Comparison of ENCODE assay signal across 9 cellular contexts in genomic region chr2:127563458-127564428, GRCh38. TPM values are rescaled to one million over a fixed set of nuclear protein-coding genes. Genes with fewer than 3 reads are reported as not detected.
DNase-seq lines count a peak whose midpoint lies in the region; ATAC-seq and TF ChIP-seq lines count a peak whose summit lies in the region.
"Had no signal": no experiment of that assay in that cellular context is flagged by ENCODE, and none has a peak within 500 bp of the region (broad histone marks: within the 10 kb centered on the region; RNA-seq: fewer than 3 reads in every experiment).

No MANE protein-coding gene starts in this region.

- 84% methylated on average over 14 of the region's 14 CpGs for WGBS in esophagus muscularis mucosa

- H4K20me1 ChIP-seq in KMS-11 (ENCODE audit: insufficient read depth) (no peaks in the 10 kb centered on the region), GM23338 (replicated peaks; ENCODE audit: insufficient read depth) (no peaks in the 10 kb centered on the region)

- ATAC-seq in GM21717 (IDR thresholded peaks at IDR 0.05; ENCODE audit: unreplicated experiment): peak; percentile 97
- peak; percentile 91 for ATAC-seq in natural killer cell treated with Interleukin-12 subunit alpha and Interleukin-12 subunit beta and Interleukin-15 and Interleukin-18, amount 100 ng/mL, for 72 hours
- ATAC-seq in GM23338: no peak

- no peak overlapping the region for H3K9ac ChIP-seq in KMS-11

- TF ChIP-seq CTCF in KMS-11 (conservative IDR thresholded peaks at IDR 0.05; ENCODE audit: low read depth, low read length): no peak
- no peak for TF ChIP-seq CTCF in esophagus muscularis mucosa (IDR thresholded peaks at IDR 0.05)
- no peak for TF ChIP-seq CTCF in Caco-2 (IDR thresholded peaks at IDR 0.05; ENCODE audit: insufficient read depth in 1 of 2, low read depth in 1 of 2, low read length in 1 of 2, severe bottlenecking in 1 of 2, unreplicated experiment in 1 of 2)
- TF ChIP-seq CTCF in GM23338 (conservative IDR thresholded peaks at IDR 0.05; ENCODE audit: low read depth in 2 of 2): no peak

- BruUV-seq in Caco-2 (replicated peaks; lab: Mats Ljungman, UMichigan): no TSS peak

- CTCF ChIA-PET in Caco-2 (lab: Charles Lee): interaction anchor here (1.1 kb wide), 1 partner anchor 27 kb away, joined by 3 read pairs; no protein-coding TSS in a partner anchor

- H3K9me3 ChIP-seq in esophagus muscularis mucosa (no peaks in the 10 kb centered on the region), Caco-2 (no peaks in the 10 kb centered on the region)

- no peaks in the 10 kb centered on the region for H3K79me2 ChIP-seq in KMS-11 (ENCODE audit: insufficient read depth, low read depth)
- no peaks in the 10 kb centered on the region for H3K79me2 ChIP-seq in GM23338 (replicated peaks; ENCODE audit: insufficient read depth)

- no peaks in the 10 kb centered on the region for H3K9me3 Mint-ChIP-seq in natural killer cell treated with Interleukin-12 subunit alpha and Interleukin-12 subunit beta and Interleukin-15 and Interleukin-18, amount 100 ng/mL, for 72 hours
- peaks cover 10% of the 10 kb centered on the region for H3K9me3 Mint-ChIP-seq in Caco-2 (ENCODE audit: unreplicated experiment)
- H3K9me3 Mint-ChIP-seq in GM23338: no peaks in the 10 kb centered on the region; the same call in 2 of the 3 replicates

- H3K4me1 ChIP-seq in KMS-11 (ENCODE audit: low read depth, poor library complexity, severe bottlenecking) (peaks cover 19% of the 10 kb centered on the region), esophagus muscularis mucosa (peaks cover 0 to 3% (median 0%) of the 10 kb centered on the region in 4 donors), Caco-2 (no peaks in the 10 kb centered on the region), GM23338 (ENCODE audit: insufficient read depth) (no peaks in the 10 kb centered on the region; the same call in 1 of the 2 replicates)

- H3K27me3 Mint-ChIP-seq in natural killer cell treated with Interleukin-12 subunit alpha and Interleukin-12 subunit beta and Interleukin-15 and Interleukin-18, amount 100 ng/mL, for 72 hours: peaks cover 7 to 24% of the 10 kb centered on the region in 2 donors
- H3K27me3 Mint-ChIP-seq in Caco-2 (ENCODE audit: insufficient read depth, unreplicated experiment): no peaks in the 10 kb centered on the region
- peaks cover 6% of the 10 kb centered on the region for H3K27me3 Mint-ChIP-seq in GM23338 (ENCODE audit: insufficient read depth, low read depth, poor library complexity)

- peak overlapping the region; percentile 49; the same call in 1 of the 2 replicates for H3K4me2 ChIP-seq in KMS-11
- no peak overlapping the region for H3K4me2 ChIP-seq in GM23338

- peaks cover 39% of the 10 kb centered on the region; the same call in 1 of the 2 replicates for H3K27me3 ChIP-seq in KMS-11 (ENCODE audit: insufficient read depth, low read depth)
- no peaks in the 10 kb centered on the region for H3K27me3 ChIP-seq in esophagus muscularis mucosa
- H3K27me3 ChIP-seq in Caco-2 (replicated peaks; ENCODE audit: control insufficient read depth, insufficient read depth, low read length): no peaks in the 10 kb centered on the region
- no peaks in the 10 kb centered on the region for H3K27me3 ChIP-seq in GM23338 (ENCODE audit: insufficient read depth)

- H3F3A ChIP-seq in GM23338 (replicated peaks; ENCODE audit: low read depth): no peaks in the 10 kb centered on the region

- intact Hi-C loops in esophagus muscularis mucosa (cut with DNase I): no loop called here
- intact Hi-C loops in Caco-2 (cut with micrococcal nuclease; ENCODE audit: unreplicated experiment): no loop called here

- DNase-seq in SIG-M5 treated with dmso at 0.1 percent for 504 hours (lab: John Stamatoyannopoulos, UW; ENCODE audit: unreplicated experiment) (peak; percentile 39), SIG-M5 (lab: John Stamatoyannopoulos, UW) (no peak), esophagus muscularis mucosa (ENCODE audit: extremely low spot score) (no peak), Caco-2 (no peak), GM23338 (ENCODE audit: low spot score) (no peak)
- no peak for DNase-seq in natural killer cell treated with Interleukin-12 subunit alpha and Interleukin-12 subunit beta and Interleukin-15 and Interleukin-18, amount 100 ng/mL, for 72 hours (ENCODE audit: low spot score)
- DNase-seq: IMR-90 had no signal

- peak overlapping the region; percentile 32 for H3K4me3 Mint-ChIP-seq in natural killer cell treated with Interleukin-12 subunit alpha and Interleukin-12 subunit beta and Interleukin-15 and Interleukin-18, amount 100 ng/mL, for 72 hours
- H3K4me3 Mint-ChIP-seq in Caco-2 (ENCODE audit: unreplicated experiment): no peak overlapping the region
- no peak overlapping the region for H3K4me3 Mint-ChIP-seq in GM23338

- no peaks in the 10 kb centered on the region for H3K9me2 ChIP-seq in GM23338 (ENCODE audit: insufficient read depth)

- H3K36me3 ChIP-seq in KMS-11 (ENCODE audit: insufficient read depth): no peaks in the 10 kb centered on the region
- no peaks in the 10 kb centered on the region for H3K36me3 ChIP-seq in esophagus muscularis mucosa
- H3K36me3 ChIP-seq in Caco-2 (ENCODE audit: control insufficient read depth, insufficient read depth, low read length): no peaks in the 10 kb centered on the region
- no peaks in the 10 kb centered on the region for H3K36me3 ChIP-seq in GM23338 (ENCODE audit: insufficient read depth)

- peaks cover 16 to 17% of the 10 kb centered on the region in 2 donors for H3K4me1 Mint-ChIP-seq in natural killer cell treated with Interleukin-12 subunit alpha and Interleukin-12 subunit beta and Interleukin-15 and Interleukin-18, amount 100 ng/mL, for 72 hours (ENCODE audit: low read depth in 2 of 2)
- no peaks in the 10 kb centered on the region for H3K4me1 Mint-ChIP-seq in Caco-2 (ENCODE audit: low read depth, unreplicated experiment)
- peaks cover 8% of the 10 kb centered on the region for H3K4me1 Mint-ChIP-seq in GM23338

- no peak for TF ChIP-seq POLR2A in esophagus muscularis mucosa (IDR thresholded peaks at IDR 0.05; ENCODE audit: low read depth)

- POLR2A ChIA-PET in Caco-2 (lab: Charles Lee): no interaction called here

- H3K36me3 Mint-ChIP-seq in natural killer cell treated with Interleukin-12 subunit alpha and Interleukin-12 subunit beta and Interleukin-15 and Interleukin-18, amount 100 ng/mL, for 72 hours: peaks cover 5% of the 10 kb centered on the region
- H3K36me3 Mint-ChIP-seq in Caco-2 (ENCODE audit: insufficient read depth, unreplicated experiment): no peaks in the 10 kb centered on the region
- no peaks in the 10 kb centered on the region for H3K36me3 Mint-ChIP-seq in GM23338 (ENCODE audit: low read depth)

- no peak overlapping the region for H3K27ac Mint-ChIP-seq in natural killer cell treated with Interleukin-12 subunit alpha and Interleukin-12 subunit beta and Interleukin-15 and Interleukin-18, amount 100 ng/mL, for 72 hours
- H3K27ac Mint-ChIP-seq in Caco-2 (ENCODE audit: unreplicated experiment) (no peak overlapping the region), GM23338 (no peak overlapping the region)

- no peak for TF ChIP-seq EP300 in esophagus muscularis mucosa (IDR thresholded peaks at IDR 0.05)

- no peak overlapping the region for H3K27ac ChIP-seq in KMS-11
- no peak overlapping the region for H3K27ac ChIP-seq in esophagus muscularis mucosa (replicated peaks in 1 of 4)
- H3K27ac ChIP-seq in GM23338 (ENCODE audit: low read depth): no peak overlapping the region

- H2AFZ ChIP-seq in KMS-11 (ENCODE audit: low read depth) (no peak overlapping the region), GM23338 (no peak overlapping the region)

- H3K4me3 ChIP-seq in KMS-11 (IDR thresholded peaks at IDR 0.05; ENCODE audit: insufficient read depth, low read depth, low read length) (no peak overlapping the region), esophagus muscularis mucosa (no peak overlapping the region), Caco-2 (ENCODE audit: low read depth, low read length) (no peak overlapping the region), GM23338 (no peak overlapping the region)

RNA-seq across cellular contexts. Expression of gene MYO7B, which starts 28.3 kb away (rescaled TPM):
- total RNA-seq in natural killer cell treated with Interleukin-12 subunit alpha and Interleukin-12 subunit beta and Interleukin-15 and Interleukin-18, amount 100 ng/mL, for 72 hours: not detected
- under 1 TPM in 3 of 4 donors, not detected in 1; 0.19 to 0.98 (median 0.33) TPM for total RNA-seq in esophagus muscularis mucosa
- total RNA-seq in Caco-2 (2022): 0.27 and 0.58 TPM in 2 replicates
- total RNA-seq in GM23338 (2014; rRNA removed; shearing (Covaris generic)): not detected in 2 replicates
- polyA plus RNA-seq in GM23338 (2016; fragmentation: Nextera tagmentation; extraction: Ambion mirVana): not detected in 2 replicates

RNA-seq across cellular contexts. Expression of gene IWS1, which starts 37.5 kb away (rescaled TPM):
- 10 to 100 TPM; 45.3 to 49.5 TPM for total RNA-seq in natural killer cell treated with Interleukin-12 subunit alpha and Interleukin-12 subunit beta and Interleukin-15 and Interleukin-18, amount 100 ng/mL, for 72 hours
- 10 to 100 TPM; 32.6 to 38.1 (median 34.7) TPM for total RNA-seq in esophagus muscularis mucosa
- total RNA-seq in Caco-2 (2022): 56.0 and 63.7 TPM in 2 replicates
- 56.0 and 82.8 TPM in 2 replicates for total RNA-seq in GM23338 (2014; rRNA removed; shearing (Covaris generic))
- polyA plus RNA-seq in GM23338 (2016; fragmentation: Nextera tagmentation; extraction: Ambion mirVana): 84.4 and 97.2 TPM in 2 replicates
